ENCODE assay signal across 29 cellular contexts in the genomic region with DNA sequence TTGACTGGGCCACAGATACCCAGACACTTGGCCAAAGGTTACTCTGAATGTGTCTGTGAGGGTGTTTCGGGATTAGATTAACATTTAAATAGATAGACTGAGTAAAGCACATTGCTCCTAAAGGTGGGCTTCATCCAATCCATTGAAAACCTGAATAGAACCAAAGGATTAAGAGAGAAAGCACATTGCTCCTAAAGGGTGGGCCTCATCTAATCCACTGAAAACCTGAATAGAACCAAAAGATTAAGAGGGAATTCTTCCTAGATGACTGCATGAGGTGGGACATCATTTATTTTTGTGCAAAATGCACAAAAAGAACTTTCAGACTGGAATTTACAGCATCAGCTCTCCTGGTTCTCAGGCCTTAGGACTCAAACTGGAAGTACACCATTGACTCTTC.
"Had no signal": no experiment of that assay in that cellular context is flagged by ENCODE, and none has a peak within 500 bp of the region (broad histone marks: within the 10 kb centered on the region; RNA-seq: fewer than 3 reads in every experiment).

No MANE protein-coding gene starts in this region.

- H3K79me2 ChIP-seq: parathyroid adenoma had no signal

- H3K27me3 ChIP-seq: ovary, right lobe of liver, sigmoid colon, suprapubic skin, testis, tibial artery, transverse colon, upper lobe of right lung, uterus had no signal

- ATAC-seq: naive thymus-derived CD4-positive, alpha-beta T cell; natural killer cell; psoas muscle; right cardiac atrium; right lobe of liver; stimulated activated effector memory CD8-positive, alpha-beta T cell treated with anti-CD3 and anti-CD28 coated beads, Interleukin-12 subunit alpha, Interleukin-12 subunit beta, amount 100 ng/mL, for 72 hours; stimulated activated naive B cell treated with anti-CD40 and anti-IgM and Interleukin-4, amounts not matched to agents 10 μg/mL and 1 μg/mL and 100 μg/mL, for 72 hours; stimulated activated naive CD8-positive, alpha-beta T cell treated with anti-CD3 and anti-CD28 coated beads, Interleukin-15, amount 100 ng/mL, for 72 hours; stimulated activated naive CD8-positive, alpha-beta T cell treated with anti-CD3 and anti-CD28 coated beads, Interleukin-15, Interleukin-2, amounts not matched to agents 100 U/mL and 50 U/mL, for 24 hours; upper lobe of right lung had no signal

- H3K9me3 ChIP-seq: ovary, psoas muscle, right lobe of liver, sigmoid colon, suprapubic skin, testis, tibial artery, transverse colon, upper lobe of right lung, uterus had no signal

- H3K27ac Mint-ChIP-seq: naive thymus-derived CD4-positive, alpha-beta T cell; natural killer cell; nephron; progenitor cell of endocrine pancreas; stimulated activated effector memory CD8-positive, alpha-beta T cell treated with anti-CD3 and anti-CD28 coated beads, Interleukin-12 subunit alpha, Interleukin-12 subunit beta, amount 100 ng/mL, for 72 hours; stimulated activated naive B cell treated with anti-CD40 and anti-IgM and Interleukin-4, amounts not matched to agents 10 μg/mL and 1 μg/mL and 100 μg/mL, for 72 hours; stimulated activated naive CD8-positive, alpha-beta T cell treated with anti-CD3 and anti-CD28 coated beads, Interleukin-15, amount 100 ng/mL, for 72 hours; type B pancreatic cell had no signal

- H3K4me3 Mint-ChIP-seq: naive thymus-derived CD4-positive, alpha-beta T cell; natural killer cell; nephron; stimulated activated effector memory CD8-positive, alpha-beta T cell treated with anti-CD3 and anti-CD28 coated beads, Interleukin-12 subunit alpha, Interleukin-12 subunit beta, amount 100 ng/mL, for 72 hours; stimulated activated naive B cell treated with anti-CD40 and anti-IgM and Interleukin-4, amounts not matched to agents 10 μg/mL and 1 μg/mL and 100 μg/mL, for 72 hours; stimulated activated naive CD8-positive, alpha-beta T cell treated with anti-CD3 and anti-CD28 coated beads, Interleukin-15, amount 100 ng/mL, for 72 hours; type B pancreatic cell had no signal

- H3K36me3 Mint-ChIP-seq: naive thymus-derived CD4-positive, alpha-beta T cell; stimulated activated effector memory CD8-positive, alpha-beta T cell treated with anti-CD3 and anti-CD28 coated beads, Interleukin-12 subunit alpha, Interleukin-12 subunit beta, amount 100 ng/mL, for 72 hours; stimulated activated naive B cell treated with anti-CD40 and anti-IgM and Interleukin-4, amounts not matched to agents 10 μg/mL and 1 μg/mL and 100 μg/mL, for 72 hours; type B pancreatic cell had no signal

- H3K9ac ChIP-seq: parathyroid adenoma had no signal

- DNase-seq: naive thymus-derived CD4-positive, alpha-beta T cell; natural killer cell; occipital lobe; ovary; posterior cingulate gyrus; psoas muscle; right cardiac atrium; right lobe of liver; sigmoid colon; small intestine; stimulated activated CD4-positive, alpha-beta T cell treated with anti-CD3 and anti-CD28 coated beads, Interleukin-15, amount 100 ng/mL, for 24 hours; stimulated activated CD4-positive, alpha-beta T cell treated with anti-CD3 and anti-CD28 coated beads, Interleukin-2, amount 100 ng/mL, for 24 hours; stimulated activated CD4-positive, alpha-beta T cell treated with anti-CD3 and anti-CD28 coated beads, Interleukin-2, amount 100 ng/mL, for 48 hours; stimulated activated CD4-positive, alpha-beta T cell treated with anti-CD3 and anti-CD28 coated beads, Interleukin-4, amount 100 ng/mL, for 24 hours; stimulated activated naive B cell treated with anti-CD40 and anti-IgM and Interleukin-4, amounts not matched to agents 10 μg/mL and 1 μg/mL and 100 μg/mL, for 72 hours; stimulated activated naive CD8-positive, alpha-beta T cell treated with anti-CD3 and anti-CD28 coated beads, Interleukin-15, amount 100 ng/mL, for 72 hours; stimulated activated naive CD8-positive, alpha-beta T cell treated with anti-CD3 and anti-CD28 coated beads, Interleukin-15, Interleukin-2, amounts not matched to agents 100 U/mL and 50 U/mL, for 24 hours; substantia nigra; testis; tibial artery; transverse colon; upper lobe of right lung; uterus had no signal

- H3K4me1 ChIP-seq: parathyroid adenoma, psoas muscle, right lobe of liver, sigmoid colon, suprapubic skin, testis, tibial artery, transverse colon, upper lobe of right lung, uterus had no signal

- H3K9me3 Mint-ChIP-seq: nephron, type B pancreatic cell had no signal

- H3K27ac ChIP-seq: ovary, parathyroid adenoma, psoas muscle, right lobe of liver, sigmoid colon, suprapubic skin, testis, tibial artery, transverse colon, upper lobe of right lung, uterus had no signal

- H3K36me3 ChIP-seq: ovary, right lobe of liver, sigmoid colon, suprapubic skin, tibial artery, transverse colon, upper lobe of right lung had no signal

- H2AFZ ChIP-seq: parathyroid adenoma had no signal

- H3K27me3 Mint-ChIP-seq: naive thymus-derived CD4-positive, alpha-beta T cell; progenitor cell of endocrine pancreas; stimulated activated naive B cell treated with anti-CD40 and anti-IgM and Interleukin-4, amounts not matched to agents 10 μg/mL and 1 μg/mL and 100 μg/mL, for 72 hours; stimulated activated naive CD8-positive, alpha-beta T cell treated with anti-CD3 and anti-CD28 coated beads, Interleukin-15, amount 100 ng/mL, for 72 hours; type B pancreatic cell had no signal

- H3K4me3 ChIP-seq: ovary, psoas muscle, right lobe of liver, sigmoid colon, suprapubic skin, testis, tibial artery, transverse colon, upper lobe of right lung, uterus had no signal

- H3K4me1 Mint-ChIP-seq: naive thymus-derived CD4-positive, alpha-beta T cell; natural killer cell; nephron; stimulated activated effector memory CD8-positive, alpha-beta T cell treated with anti-CD3 and anti-CD28 coated beads, Interleukin-12 subunit alpha, Interleukin-12 subunit beta, amount 100 ng/mL, for 72 hours; stimulated activated naive B cell treated with anti-CD40 and anti-IgM and Interleukin-4, amounts not matched to agents 10 μg/mL and 1 μg/mL and 100 μg/mL, for 72 hours; stimulated activated naive CD8-positive, alpha-beta T cell treated with anti-CD3 and anti-CD28 coated beads, Interleukin-15, amount 100 ng/mL, for 72 hours had no signal
